In genomic region chr10:50415292-50415691, GRCh38 we compare ENCODE assay signal across 1 cellular context.
TF ChIP-seq lines count a peak whose summit lies in the region.

No MANE protein-coding gene starts in this region.

TF ChIP-seq in K562, 482 proteins besides CTCF, POLR2A, EP300 and RAD21 (continued from another document):
- TF ChIP-seq SNRNP70 (optimal IDR thresholded peaks at IDR 0.05; ENCODE audit: low read depth, low read length): no peak
- TF ChIP-seq TAF1 (IDR thresholded peaks at IDR 0.05; ENCODE audit: control insufficient read depth, extremely low read depth, insufficient read depth, low read length, severe bottlenecking): no peak
- TF ChIP-seq ZNF217 (CRISPR knock-in tag; IDR thresholded peaks at IDR 0.05): no peak
- no peak for TF ChIP-seq CREBBP (IDR thresholded peaks at IDR 0.05; ENCODE audit: low read depth, low read length)
- TF ChIP-seq SMARCE1 (IDR thresholded peaks at IDR 0.05): no peak
- TF ChIP-seq, protein P1, sequence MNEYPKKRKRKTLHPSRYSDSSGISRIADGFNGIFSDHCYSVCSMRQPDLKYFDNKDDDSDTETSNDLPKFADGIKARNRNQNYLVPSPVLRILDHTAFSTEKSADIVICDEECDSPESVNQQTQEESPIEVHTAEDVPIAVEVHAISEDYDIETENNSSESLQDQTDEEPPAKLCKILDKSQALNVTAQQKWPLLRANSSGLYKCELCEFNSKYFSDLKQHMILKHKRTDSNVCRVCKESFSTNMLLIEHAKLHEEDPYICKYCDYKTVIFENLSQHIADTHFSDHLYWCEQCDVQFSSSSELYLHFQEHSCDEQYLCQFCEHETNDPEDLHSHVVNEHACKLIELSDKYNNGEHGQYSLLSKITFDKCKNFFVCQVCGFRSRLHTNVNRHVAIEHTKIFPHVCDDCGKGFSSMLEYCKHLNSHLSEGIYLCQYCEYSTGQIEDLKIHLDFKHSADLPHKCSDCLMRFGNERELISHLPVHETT (CRISPR knock-in tag; conservative IDR thresholded peaks at IDR 0.05 in 1 of 2, IDR thresholded peaks at IDR 0.05 in 1 of 2): no peak
- TF ChIP-seq DMBX1 (CRISPR knock-in tag; IDR thresholded peaks at IDR 0.05; ENCODE audit: borderline replicate concordance): no peak
- no peak for TF ChIP-seq ATF4 (CRISPR knock-in tag; IDR thresholded peaks at IDR 0.05)
- TF ChIP-seq ZNF175 (CRISPR knock-in tag; IDR thresholded peaks at IDR 0.05; ENCODE audit: low read depth): no peak
- TF ChIP-seq RERE (CRISPR knock-in tag; IDR thresholded peaks at IDR 0.05; ENCODE audit: borderline replicate concordance): no peak
- peak; percentile 39 for TF ChIP-seq MEIS2 (IDR thresholded peaks at IDR 0.05; ENCODE audit: partially characterized antibody)
- TF ChIP-seq JUND (IDR thresholded peaks at IDR 0.05; ENCODE audit: borderline replicate concordance, low read depth, low read length): peak; percentile 4; the same call in 1 of the 2 replicates
- TF ChIP-seq JUND (tag; IDR thresholded peaks at IDR 0.05; ENCODE audit: borderline replicate concordance, low read depth, low read length): no peak; the same call in 2 of the 3 replicates
- TF ChIP-seq ZEB2 (IDR thresholded peaks at IDR 0.05): no peak
- peak; percentile 45; the same call in 1 of the 2 replicates for TF ChIP-seq NKRF (IDR thresholded peaks at IDR 0.05; ENCODE audit: borderline replicate concordance)
- TF ChIP-seq, protein P2, sequence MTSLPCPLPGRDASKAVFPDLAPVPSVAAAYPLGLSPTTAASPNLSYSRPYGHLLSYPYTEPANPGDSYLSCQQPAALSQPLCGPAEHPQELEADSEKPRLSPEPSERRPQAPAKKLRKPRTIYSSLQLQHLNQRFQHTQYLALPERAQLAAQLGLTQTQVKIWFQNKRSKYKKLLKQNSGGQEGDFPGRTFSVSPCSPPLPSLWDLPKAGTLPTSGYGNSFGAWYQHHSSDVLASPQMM (CRISPR knock-in tag; IDR thresholded peaks at IDR 0.05): no peak
- TF ChIP-seq IFI16 (CRISPR knock-in tag; IDR thresholded peaks at IDR 0.05): no peak
- no peak for TF ChIP-seq ASH1L (IDR thresholded peaks at IDR 0.05; ENCODE audit: borderline replicate concordance, low read depth, partially characterized antibody)
- TF ChIP-seq KAT7 (CRISPR knock-in tag; IDR thresholded peaks at IDR 0.05; ENCODE audit: borderline replicate concordance): no peak
- TF ChIP-seq NCOA2 (IDR thresholded peaks at IDR 0.05; ENCODE audit: partially characterized antibody in 2 of 2): no peak
- no peak for TF ChIP-seq SAFB2 (IDR thresholded peaks at IDR 0.05; ENCODE audit: borderline replicate concordance, low read depth, low read length, severe bottlenecking)
- 0 out of 4 replicates have a peak, but pooled peaks of 1 of the 2 experiments have one; percentile 2 for TF ChIP-seq MNT (conservative IDR thresholded peaks at IDR 0.05)
